ENCODE assay signal across 8 cellular contexts in genomic region chr1:201114245-201115131, GRCh38.
DNase-seq lines count a peak whose midpoint lies in the region; ATAC-seq and TF ChIP-seq lines count a peak whose summit lies in the region.

No MANE protein-coding gene starts in this region.

- peak; percentile 66 for DNase-seq in NCI-H187 treated with DMSO at 0.1 percent for 48 hours (lab: John Stamatoyannopoulos, UW)
- DNase-seq in T1000 (lab: John Stamatoyannopoulos, UW): peak; percentile 88
- DNase-seq in astrocyte of the spinal cord (ENCODE audit: low read depth, low spot score): peak; percentile 87
- peak; percentile 81 to 83 for DNase-seq in hippocampal formation (lab: John Stamatoyannopoulos, UW)
- DNase-seq in retina: peak; percentile 96
- DNase-seq in NK-92 (lab: John Stamatoyannopoulos, UW; ENCODE audit: unreplicated experiment): no peak

- peak; percentile 83 for ATAC-seq in HG02938 (IDR thresholded peaks at IDR 0.05; ENCODE audit: unreplicated experiment)

- H3K4me3 ChIP-seq in GM12875 (ENCODE audit: low read depth, low read length): peak overlapping the region; percentile 48
- H3K4me3 ChIP-seq in astrocyte of the spinal cord (ENCODE audit: low read depth, low read length): peak overlapping the region; percentile 54

- in situ Hi-C loops in astrocyte of the spinal cord (cut with HindIII; ENCODE audit: low sequenced_read_pairs): no loop called here

- TF ChIP-seq CTCF in GM12875 (IDR thresholded peaks at IDR 0.05; ENCODE audit: borderline replicate concordance, insufficient read depth, low read depth, low read length) (peak; percentile 80), astrocyte of the spinal cord (IDR thresholded peaks at IDR 0.05; ENCODE audit: low read depth, low read length) (peak; percentile 88)
